18 cellular contexts compared by ENCODE assay signal in the genomic region with DNA sequence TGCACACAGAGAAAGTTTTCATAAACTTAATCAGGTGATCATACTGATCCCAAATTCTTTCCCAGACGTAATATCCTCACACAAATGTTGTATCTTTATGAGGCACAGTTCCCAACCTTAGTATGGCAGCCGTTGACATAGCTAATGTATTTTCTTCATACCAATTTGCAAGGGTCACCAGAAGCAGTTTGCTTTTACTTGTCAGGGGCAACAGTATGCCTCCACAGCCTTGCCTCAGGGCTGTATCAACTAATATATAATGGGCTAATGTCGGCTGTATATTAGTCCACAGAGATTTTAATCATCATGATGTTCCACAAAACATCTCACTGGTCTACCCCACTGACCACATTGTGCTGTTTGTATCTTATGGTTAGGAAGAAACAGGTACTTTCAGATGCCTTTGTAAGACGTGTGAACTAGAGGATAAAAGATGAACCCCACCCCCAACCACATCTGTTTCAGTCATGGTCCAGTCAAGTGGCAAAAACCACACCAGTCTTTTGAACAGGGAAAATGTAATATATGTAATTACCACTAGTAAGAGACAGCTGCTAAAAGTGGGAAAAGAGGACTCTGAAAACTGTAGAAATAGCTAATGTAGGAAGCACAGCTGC.
"Had no signal": no experiment of that assay in that cellular context is flagged by ENCODE, and none has a peak within 500 bp of the region (broad histone marks: within the 10 kb centered on the region; RNA-seq: fewer than 3 reads in every experiment).

No MANE protein-coding gene starts in this region.

- DNase-seq: activated CD4-positive, CD25-positive, alpha-beta regulatory T cell; activated CD8-positive, alpha-beta memory T cell treated with anti-CD3 and anti-CD28 coated beads, Interleukin-2, amount 10 ng/mL, durations not matched to agents 7 days and 5 days; activated gamma-delta T cell; activated naive CD8-positive, alpha-beta T cell treated with anti-CD3 and anti-CD28 coated beads, Interleukin-2, amount 10 ng/mL, durations not matched to agents 7 days and 5 days; activated T-cell treated with anti-CD3 and anti-CD28 coated beads, Interleukin-2, amount 50 U/mL, for 24 hours; aorta; dorsolateral prefrontal cortex; glutamatergic neuron; left cardiac atrium; lower lobe of right lung; midbrain; naive B cell; sigmoid colon; stimulated activated CD4-positive, alpha-beta T cell treated with anti-CD3 and anti-CD28 coated beads, Interleukin-2, amount 100 ng/mL, for 24 hours; stimulated activated naive CD4-positive, alpha-beta T cell treated with Interleukin-2 at 50 U/mL for 16 hours; testis had no signal

- ATAC-seq: activated CD8-positive, alpha-beta memory T cell treated with anti-CD3 and anti-CD28 coated beads, Interleukin-2, amount 10 ng/mL, durations not matched to agents 7 days and 5 days; left cardiac atrium; lower lobe of right lung had no signal

- H3K4me1 Mint-ChIP-seq: naive B cell had no signal

- H3K27me3 Mint-ChIP-seq: activated CD8-positive, alpha-beta memory T cell treated with anti-CD3 and anti-CD28 coated beads, Interleukin-2, amount 10 ng/mL, durations not matched to agents 7 days and 5 days; activated T-cell treated with anti-CD3 and anti-CD28 coated beads, Interleukin-2, amount 50 U/mL, for 24 hours; naive B cell had no signal

- H3K9me3 Mint-ChIP-seq: activated naive CD8-positive, alpha-beta T cell treated with anti-CD3 and anti-CD28 coated beads, Interleukin-2, amount 10 ng/mL, durations not matched to agents 7 days and 5 days; activated T-cell treated with anti-CD3 and anti-CD28 coated beads, Interleukin-2, amount 50 U/mL, for 24 hours; naive B cell had no signal

- H3K9me3 ChIP-seq: esophagus muscularis mucosa, lower lobe of right lung, prostate gland, sigmoid colon, testis had no signal

- H3K27ac Mint-ChIP-seq: activated CD8-positive, alpha-beta memory T cell treated with anti-CD3 and anti-CD28 coated beads, Interleukin-2, amount 10 ng/mL, durations not matched to agents 7 days and 5 days; activated naive CD8-positive, alpha-beta T cell treated with anti-CD3 and anti-CD28 coated beads, Interleukin-2, amount 10 ng/mL, durations not matched to agents 7 days and 5 days; activated T-cell treated with anti-CD3 and anti-CD28 coated beads, Interleukin-2, amount 50 U/mL, for 24 hours had no signal

- H3K4me3 ChIP-seq: dorsolateral prefrontal cortex, esophagus muscularis mucosa, lower lobe of right lung, prostate gland, sigmoid colon, testis had no signal

- H3K27me3 ChIP-seq: dorsolateral prefrontal cortex, esophagus muscularis mucosa, sigmoid colon, testis had no signal

- H3K4me1 ChIP-seq: lower lobe of right lung, prostate gland, sigmoid colon, testis had no signal

- H3K4me3 Mint-ChIP-seq: activated CD8-positive, alpha-beta memory T cell treated with anti-CD3 and anti-CD28 coated beads, Interleukin-2, amount 10 ng/mL, durations not matched to agents 7 days and 5 days; activated naive CD8-positive, alpha-beta T cell treated with anti-CD3 and anti-CD28 coated beads, Interleukin-2, amount 10 ng/mL, durations not matched to agents 7 days and 5 days; activated T-cell treated with anti-CD3 and anti-CD28 coated beads, Interleukin-2, amount 50 U/mL, for 24 hours; naive B cell had no signal

- H3K27ac ChIP-seq: dorsolateral prefrontal cortex, esophagus muscularis mucosa, lower lobe of right lung, prostate gland, sigmoid colon, testis had no signal
